Comparison of ENCODE assay signal across 9 cellular contexts in genomic region chr1:26994772-26995625, GRCh38. TPM values are rescaled to one million over a fixed set of nuclear protein-coding genes. Genes with fewer than 3 reads are reported as not detected.
DNase-seq lines count a peak whose midpoint lies in the region; ATAC-seq and TF ChIP-seq lines count a peak whose summit lies in the region.
"Had no signal": no experiment of that assay in that cellular context is flagged by ENCODE, and none has a peak within 500 bp of the region (broad histone marks: within the 10 kb centered on the region; RNA-seq: fewer than 3 reads in every experiment).

No MANE protein-coding gene starts in this region.

- H3K4me2 ChIP-seq in GM23338 (peak overlapping the region; percentile 99), OCI-LY7 (ENCODE audit: low read length) (no peak overlapping the region)

- H3K27ac Mint-ChIP-seq in GM23338 = 0 out of 2 replicates have a peak overlapping the region, but pooled peaks have one; percentile 21

- intact Hi-C loops in OCI-LY7 (cut with micrococcal nuclease; ENCODE audit: unreplicated experiment) (no loop called here), esophagus squamous epithelium (cut with DNase I) (loop anchor here (5.0 to 10.0 kb wide), 2 partner anchors 37 to 100 kb away; no protein-coding TSS in a partner anchor)

- no peak overlapping the region for H3K9ac ChIP-seq in rectal smooth muscle tissue (ENCODE audit: low read length)

- BruUV-seq in OCI-LY7 (replicated peaks; lab: Mats Ljungman, UMichigan) = no TSS peak

- no peak overlapping the region for H2AFZ ChIP-seq in GM23338
- H2AFZ ChIP-seq in OCI-LY7 (ENCODE audit: low read length) = no peak overlapping the region

- TF ChIP-seq CTCF in GM23338 (conservative IDR thresholded peaks at IDR 0.05; ENCODE audit: low read depth in 2 of 2) (peak; percentile 6 to 40; a peak in 2 of 4 replicates), OCI-LY7 (conservative IDR thresholded peaks at IDR 0.05; ENCODE audit: low read length) (no peak), esophagus squamous epithelium (IDR thresholded peaks at IDR 0.05) (no peak)

- peaks cover 39% of the 10 kb centered on the region for H3K36me3 Mint-ChIP-seq in GM23338 (ENCODE audit: low read depth)

- CTCF ChIA-PET in OCI-LY7 (lab: Charles Lee; ENCODE audit: unreplicated experiment) = no interaction called here

- DNase-seq in GM23338 (ENCODE audit: low spot score) (peak; percentile 78), OCI-LY7 (ENCODE audit: low spot score) (peak; percentile 9), esophagus squamous epithelium (lab: John Stamatoyannopoulos, UW) (no peak), NCI-H774 (lab: John Stamatoyannopoulos, UW) (no peak), NCI-H1694 treated with DMSO at 0.1 percent for 48 hours (lab: John Stamatoyannopoulos, UW) (no peak)

- H3K27ac ChIP-seq in GM23338 (ENCODE audit: low read depth) = peak overlapping the region; percentile 79; the same call in 1 of the 2 replicates
- H3K27ac ChIP-seq in OCI-LY7 (ENCODE audit: low read depth, low read length, poor library complexity, severe bottlenecking) = no peak overlapping the region
- H3K27ac ChIP-seq in esophagus squamous epithelium = peak overlapping the region; percentile 81 to 93 (median 88)
- H3K27ac ChIP-seq in rectal smooth muscle tissue (ENCODE audit: low read depth, low read length) = no peak overlapping the region

- no peak for TF ChIP-seq POLR2A in esophagus squamous epithelium (IDR thresholded peaks at IDR 0.05)

- H3K27me3 ChIP-seq in GM23338 (ENCODE audit: insufficient read depth) (no peaks in the 10 kb centered on the region), esophagus squamous epithelium (peaks cover 0 to 54% (median 0%) of the 10 kb centered on the region in 4 donors), rectal smooth muscle tissue (ENCODE audit: control insufficient read depth, insufficient read depth, low read length) (peaks cover 17% of the 10 kb centered on the region)

- peak; percentile 0; the same call in 1 of the 3 replicates for ATAC-seq in GM23338
- no peak for ATAC-seq in HG03378 (IDR thresholded peaks at IDR 0.05; ENCODE audit: unreplicated experiment)
- no peak for ATAC-seq in GM19452 (IDR thresholded peaks at IDR 0.05; ENCODE audit: unreplicated experiment)

- no peaks in the 10 kb centered on the region for H3K9me3 ChIP-seq in OCI-LY7 (ENCODE audit: low read length)
- no peaks in the 10 kb centered on the region for H3K9me3 ChIP-seq in esophagus squamous epithelium

- H3K4me1 Mint-ChIP-seq in GM23338 = peaks cover 59% of the 10 kb centered on the region

- POLR2A ChIA-PET in OCI-LY7 (lab: Charles Lee) = no interaction called here

- H3K4me1 ChIP-seq in GM23338 (ENCODE audit: insufficient read depth) (peaks cover 54% of the 10 kb centered on the region), OCI-LY7 (ENCODE audit: insufficient read depth, low read length, poor library complexity, severe bottlenecking) (no peaks in the 10 kb centered on the region), esophagus squamous epithelium (peaks cover 46 to 72% (median 56%) of the 10 kb centered on the region in 3 donors), rectal smooth muscle tissue (ENCODE audit: control insufficient read depth, insufficient read depth, low read length) (peaks cover 29% of the 10 kb centered on the region)

- H4K20me1 ChIP-seq in GM23338 (replicated peaks; ENCODE audit: insufficient read depth) (peaks cover 20% of the 10 kb centered on the region), OCI-LY7 (ENCODE audit: insufficient read depth, low read length) (no peaks in the 10 kb centered on the region)

- H3K4me3 Mint-ChIP-seq in GM23338 = peak overlapping the region; percentile 89

- H3K9me2 ChIP-seq in GM23338 (ENCODE audit: insufficient read depth) (no peaks in the 10 kb centered on the region), OCI-LY7 (ENCODE audit: insufficient read depth, low read length) (no peaks in the 10 kb centered on the region)

- 30 to 56% methylated on average over 6 to 11 of the region's 17 CpGs for WGBS in esophagus squamous epithelium, 2 donors

- H3K36me3 ChIP-seq in GM23338 (ENCODE audit: insufficient read depth) (peaks cover 10% of the 10 kb centered on the region; the same call in 1 of the 2 replicates), OCI-LY7 (ENCODE audit: insufficient read depth, low read length) (no peaks in the 10 kb centered on the region), esophagus squamous epithelium (no peaks in the 10 kb centered on the region), rectal smooth muscle tissue (ENCODE audit: control insufficient read depth, insufficient read depth, low read length) (no peaks in the 10 kb centered on the region)

- peaks cover 54% of the 10 kb centered on the region for H3K27me3 Mint-ChIP-seq in GM23338 (ENCODE audit: insufficient read depth, low read depth, poor library complexity)

- peaks cover 3% of the 10 kb centered on the region; the same call in 1 of the 3 replicates for H3K9me3 Mint-ChIP-seq in GM23338

- H3F3A ChIP-seq in GM23338 (replicated peaks; ENCODE audit: low read depth) = peaks cover 38% of the 10 kb centered on the region

- H3K79me2 ChIP-seq in GM23338 (replicated peaks; ENCODE audit: insufficient read depth) (peaks cover 47% of the 10 kb centered on the region), OCI-LY7 (ENCODE audit: insufficient read depth, low read depth, low read length) (no peaks in the 10 kb centered on the region)

- H3K4me3 ChIP-seq in GM23338 (peak overlapping the region; percentile 94), OCI-LY7 (ENCODE audit: low read depth, low read length, poor library complexity, severe bottlenecking) (no peak overlapping the region), esophagus squamous epithelium (peak overlapping the region; percentile 62 to 90 (median 81)), rectal smooth muscle tissue (ENCODE audit: low read length) (peak overlapping the region; percentile 58)

TF ChIP-seq in GM23338, 12 proteins besides CTCF, POLR2A, EP300 and RAD21:
- TF ChIP-seq REST (IDR thresholded peaks at IDR 0.05; ENCODE audit: unreplicated experiment) (no peak), CREB1 (CRISPR knock-in tag; IDR thresholded peaks at IDR 0.05; ENCODE audit: low read depth) (no peak), EZH2 (IDR thresholded peaks at IDR 0.05; ENCODE audit: low read depth, unreplicated experiment) (no peak), EZH2phosphoT487 (IDR thresholded peaks at IDR 0.05; ENCODE audit: unreplicated experiment) (no peak)

RNA-seq across cellular contexts. Expression of gene TRNP1, which starts 1.5 kb away (rescaled TPM):
- 54.3 and 69.3 TPM in 2 replicates for total RNA-seq in GM23338 (2014; rRNA removed; shearing (Covaris generic))
- 21.2 and 29.4 TPM in 2 replicates for polyA plus RNA-seq in GM23338 (2016; fragmentation: Nextera tagmentation; extraction: Ambion mirVana)
- 0.13 and 0.19 TPM in 2 replicates for total RNA-seq in OCI-LY7 (2014; rRNA removed; shearing (Covaris generic))
- total RNA-seq in OCI-LY7 (2022) (not detected in 2 replicates), esophagus squamous epithelium (100 to 1,000 TPM in 1 of 4 donors, 10 to 100 TPM in 3; 26.9 to 208 (median 64.5) TPM)

RNA-seq across cellular contexts. Expression of gene TENT5B, which starts 17.7 kb away (rescaled TPM):
- 160 and 170 TPM in 2 replicates for total RNA-seq in GM23338 (2014; rRNA removed; shearing (Covaris generic))
- 69.1 and 78.0 TPM in 2 replicates for polyA plus RNA-seq in GM23338 (2016; fragmentation: Nextera tagmentation; extraction: Ambion mirVana)
- total RNA-seq in OCI-LY7 (2014; rRNA removed; shearing (Covaris generic)) = not detected in 2 replicates
- total RNA-seq in OCI-LY7 (2022) = not detected in 2 replicates
- 100 to 1,000 TPM in 3 of 4 donors, 10 to 100 TPM in 1; 76.9 to 263 (median 112) TPM for total RNA-seq in esophagus squamous epithelium

RNA-seq across cellular contexts. Expression of gene KDF1, which starts 34.7 kb away (rescaled TPM):
- 18.0 and 21.1 TPM in 2 replicates for total RNA-seq in GM23338 (2014; rRNA removed; shearing (Covaris generic))
- polyA plus RNA-seq in GM23338 (2016; fragmentation: Nextera tagmentation; extraction: Ambion mirVana) = 13.6 and 17.4 TPM in 2 replicates
- not detected in 2 replicates for total RNA-seq in OCI-LY7 (2014; rRNA removed; shearing (Covaris generic))
- total RNA-seq in OCI-LY7 (2022) = not detected in 2 replicates
- total RNA-seq in esophagus squamous epithelium = 10 to 100 TPM; 18.4 to 25.6 (median 19.6) TPM
- total RNA-seq: LHCN-M2 had no signal

Comparison
In these comparisons a context has a peak if more than half of its experiments do, and no peak if none do; other contexts are left out.
1. DNase-seq: peak in GM23338 (single experiment) and OCI-LY7 (single experiment); none in esophagus squamous epithelium (single experiment), NCI-H774 (single experiment) and NCI-H1694 treated with DMSO at 0.1 percent for 48 hours (single experiment).
2. H3K27ac ChIP-seq: peak in GM23338 (single experiment) and esophagus squamous epithelium (4 of 4); none in OCI-LY7 (single experiment) and rectal smooth muscle tissue (single experiment).
3. CTCF ChIP-seq: peak in GM23338 (2 of 2); none in OCI-LY7 (single experiment) and esophagus squamous epithelium (0 of 6).
4. RNA of gene TRNP1, which starts 1.5 kb away (total RNA-seq): 26.9 to 208 TPM in esophagus squamous epithelium and 54.3 to 69.3 TPM in GM23338; 0.13 to 0.19 TPM in OCI-LY7; every median in the first group is over 10 times any median in the second.
5. RNA of gene TENT5B, which starts 17.7 kb away (total RNA-seq): 160 to 170 TPM in GM23338 and 76.9 to 263 TPM in esophagus squamous epithelium; not detected in OCI-LY7; every median in the first group is over 10 times any median in the second.
6. RNA of gene KDF1, which starts 34.7 kb away (total RNA-seq): 18.0 to 21.1 TPM in GM23338 and 18.4 to 25.6 TPM in esophagus squamous epithelium; not detected in OCI-LY7; every median in the first group is over 10 times any median in the second.